8 cellular contexts compared by ENCODE assay signal in genomic region chr6:165662671-165663282, GRCh38. TPM values are rescaled to one million over a fixed set of nuclear protein-coding genes. Genes with fewer than 3 reads are reported as not detected.
DNase-seq lines count a peak whose midpoint lies in the region; ATAC-seq and TF ChIP-seq lines count a peak whose summit lies in the region.

TSS of gene PDE10A (minus strand) at chr6:165663241. CDS start at chr6:165662811, 430 bp downstream.

- BruUV-seq in Calu3 (replicated peaks; lab: Mats Ljungman, UMichigan): no TSS peak

- H3K27ac ChIP-seq in fibroblast of lung (ENCODE audit: insufficient read depth, low read length): no peak within 1 kb of the TSS

- H3K4me3 Mint-ChIP-seq in Calu3 (ENCODE audit: low read depth, unreplicated experiment) (peak within 1 kb of the TSS; percentile 100), nephron progenitor cell (peak within 1 kb of the TSS; percentile 85)

- TF ChIP-seq CTCF in Calu3 (IDR thresholded peaks at IDR 0.05; ENCODE audit: unreplicated experiment) (no peak), fibroblast of lung (conservative IDR thresholded peaks at IDR 0.05 in 1 of 2, IDR thresholded peaks at IDR 0.05 in 1 of 2; ENCODE audit: low read depth in 1 of 2, low read length in 2 of 2) (no peak), nephron progenitor cell (IDR thresholded peaks at IDR 0.05) (no peak)

- H3K27ac Mint-ChIP-seq in Calu3 (ENCODE audit: unreplicated experiment): peak within 1 kb of the TSS; percentile 85
- H3K27ac Mint-ChIP-seq in nephron progenitor cell: no peak within 1 kb of the TSS

- H3K27me3 Mint-ChIP-seq in Calu3 (ENCODE audit: unreplicated experiment) (no peaks in the 10 kb centered on the region), nephron progenitor cell (ENCODE audit: low read depth, poor library complexity) (peaks cover 62% of the 10 kb centered on the region)

- H3K36me3 ChIP-seq in NT2/D1 (ENCODE audit: insufficient read depth, insufficient read length, low read length) (no peaks in the 10 kb centered on the region), fibroblast of lung (ENCODE audit: control insufficient read depth, insufficient read depth, low read length) (no peaks in the 10 kb centered on the region)

- intact Hi-C loops in Calu3 (cut with micrococcal nuclease; ENCODE audit: unreplicated experiment): loop anchor here (1.0 to 10.0 kb wide), 5 partner anchors 55 to 220 kb away; no protein-coding TSS in a partner anchor

- H3K4me3 ChIP-seq in NT2/D1 (ENCODE audit: insufficient read length, low read depth) (peak within 1 kb of the TSS; percentile 55), fibroblast of lung (replicated peaks in 1 of 4; ENCODE audit: control extremely low read depth in 1 of 4, insufficient read depth in 1 of 4, low read depth in 3 of 4, low read length in 4 of 4) (peak within 1 kb of the TSS in 2 of 4 experiments; percentile 20 to 42)

- H3K36me3 Mint-ChIP-seq in Calu3 (ENCODE audit: insufficient read depth, unreplicated experiment): peaks cover 55% of the 10 kb centered on the region
- peaks cover 3% of the 10 kb centered on the region for H3K36me3 Mint-ChIP-seq in nephron progenitor cell (ENCODE audit: low read depth)

- no peak for TF ChIP-seq POLR2A in GM18505 (IDR thresholded peaks at IDR 0.05; ENCODE audit: borderline replicate concordance, extremely low read depth, insufficient read depth, insufficient read length)

- DNase-seq in Calu3 (peak; percentile 79), NT2/D1 (ENCODE audit: low read depth, low spot score) (no peak), fibroblast of lung (ENCODE audit: low read depth in 2 of 2) (peak; percentile 19 to 20), nephron progenitor cell (peak; percentile 75)

- H3K9me3 ChIP-seq in NT2/D1 (ENCODE audit: insufficient read depth, low read length) (no peaks in the 10 kb centered on the region), fibroblast of lung (ENCODE audit: control insufficient read depth, insufficient read depth, low read depth, low read length) (no peaks in the 10 kb centered on the region)

- H3K79me2 ChIP-seq in fibroblast of lung (ENCODE audit: control insufficient read depth, insufficient read depth, low read length): no peaks in the 10 kb centered on the region

- ATAC-seq in HG03095 (IDR thresholded peaks at IDR 0.05; ENCODE audit: unreplicated experiment): no peak
- no peak for ATAC-seq in GM18505 (IDR thresholded peaks at IDR 0.05; ENCODE audit: unreplicated experiment)
- ATAC-seq in HG02970 (IDR thresholded peaks at IDR 0.05; ENCODE audit: low FRiP score, unreplicated experiment): no peak
- ATAC-seq in GM19324 (IDR thresholded peaks at IDR 0.05; ENCODE audit: low FRiP score, unreplicated experiment): no peak

- H3K9me3 Mint-ChIP-seq in Calu3 (ENCODE audit: low read depth, unreplicated experiment) (no peaks in the 10 kb centered on the region), nephron progenitor cell (no peaks in the 10 kb centered on the region)

- H3K9ac ChIP-seq in NT2/D1 (ENCODE audit: insufficient read length, low read depth): peak within 1 kb of the TSS; percentile 61
- no peak within 1 kb of the TSS for H3K9ac ChIP-seq in fibroblast of lung (ENCODE audit: insufficient read depth, low read length)

- H3K4me2 ChIP-seq in fibroblast of lung (ENCODE audit: extremely low read depth, insufficient read depth, low read length): no peak within 1 kb of the TSS

- H3K27me3 ChIP-seq in NT2/D1 (ENCODE audit: insufficient read depth, insufficient read length) (peaks cover 82% of the 10 kb centered on the region), fibroblast of lung (ENCODE audit: control insufficient read depth, insufficient read depth, low read length) (peaks cover 11% of the 10 kb centered on the region)

- no peaks in the 10 kb centered on the region for H3K4me1 ChIP-seq in NT2/D1 (ENCODE audit: insufficient read depth, insufficient read length)
- no peaks in the 10 kb centered on the region for H3K4me1 ChIP-seq in fibroblast of lung (ENCODE audit: control insufficient read depth, extremely low read depth, insufficient read depth, low read length)

- H2AFZ ChIP-seq in fibroblast of lung (ENCODE audit: low read length): no peak within 1 kb of the TSS

- CTCF ChIA-PET in Calu3 (lab: Charles Lee): interaction anchor here (1.0 kb wide), 1 partner anchor 223 kb away, joined by 3 read pairs; no protein-coding TSS in a partner anchor

- H3K4me1 Mint-ChIP-seq in Calu3 (ENCODE audit: low read depth, unreplicated experiment): peaks cover 31% of the 10 kb centered on the region
- peaks cover 51% of the 10 kb centered on the region for H3K4me1 Mint-ChIP-seq in nephron progenitor cell

- no peaks in the 10 kb centered on the region for H4K20me1 ChIP-seq in fibroblast of lung (ENCODE audit: control insufficient read depth, extremely low read depth, insufficient read depth, low read length)

RNA-seq across cellular contexts. Expression of gene PDE10A, which starts in this region (rescaled TPM):
- total RNA-seq in Calu3 (2022): 22.5 and 23.7 TPM in 2 replicates
- total RNA-seq in fibroblast of lung: under 0.01 TPM in 2 replicates
- polyA plus RNA-seq in fibroblast of lung: 0.18 and 0.19 TPM in 2 replicates
- 0.02 and 0.28 TPM in 2 replicates for polyA plus RNA-seq in fibroblast of lung (2012)
- polyA minus RNA-seq in fibroblast of lung (ENCODE audit: low replicate concordance): 1.4 TPM in 1 of 2 replicates, not detected in the other

Comparison
In these comparisons a context has a peak if more than half of its experiments do, and no peak if none do; other contexts are left out.
1. RNA of gene PDE10A (total RNA-seq): 22.5 to 23.7 TPM in Calu3; under 0.01 TPM in fibroblast of lung; every median in the first group is over 10 times any median in the second.